Comparison of ENCODE assay signal across 8 cellular contexts in genomic region chr9:120711841-120712538, GRCh38. TPM values are rescaled to one million over a fixed set of nuclear protein-coding genes. Genes with fewer than 3 reads are reported as not detected.
DNase-seq lines count a peak whose midpoint lies in the region; ATAC-seq and TF ChIP-seq lines count a peak whose summit lies in the region.

No MANE protein-coding gene starts in this region.

- H3K27ac Mint-ChIP-seq in activated CD4-positive, alpha-beta T cell treated with anti-CD3 and anti-CD28 coated beads, Interleukin-2, amount 10 ng/mL, durations not matched to agents 24 days and 14 days, result peak overlapping the region; percentile 81
- peak overlapping the region; percentile 90 for H3K27ac Mint-ChIP-seq in activated naive CD4-positive, alpha-beta T cell treated with anti-CD3 and anti-CD28 coated beads, Interleukin-2, amount 10 ng/mL, durations not matched to agents 7 days and 5 days

- no peak for TF ChIP-seq CTCF in GM20000 (IDR thresholded peaks at IDR 0.05; ENCODE audit: extremely low read depth, missing control alignments)

- ATAC-seq in left colon (peak; percentile 13), HG03175 (IDR thresholded peaks at IDR 0.05; ENCODE audit: unreplicated experiment) (no peak)

- H3K36me3 Mint-ChIP-seq in activated CD4-positive, alpha-beta T cell treated with anti-CD3 and anti-CD28 coated beads, Interleukin-2, amount 10 ng/mL, durations not matched to agents 24 days and 14 days (ENCODE audit: low read depth), result no peaks in the 10 kb centered on the region
- peaks cover 3% of the 10 kb centered on the region for H3K36me3 Mint-ChIP-seq in activated naive CD4-positive, alpha-beta T cell treated with anti-CD3 and anti-CD28 coated beads, Interleukin-2, amount 10 ng/mL, durations not matched to agents 7 days and 5 days

- CTCF ChIA-PET in activated naive CD4-positive, alpha-beta T cell treated with anti-CD3 and anti-CD28 coated beads, Interleukin-2, amount 10 ng/mL, durations not matched to agents 7 days and 5 days (lab: Charles Lee), result interaction anchor here (0.7 to 1.4 kb wide), 4 partner anchors 49 to 137 kb away, joined by 3 to 6 read pairs (median 4); no protein-coding TSS in a partner anchor

- H3K9me3 Mint-ChIP-seq in activated CD4-positive, alpha-beta T cell treated with anti-CD3 and anti-CD28 coated beads, Interleukin-2, amount 10 ng/mL, durations not matched to agents 24 days and 14 days, result no peaks in the 10 kb centered on the region
- H3K9me3 Mint-ChIP-seq in activated naive CD4-positive, alpha-beta T cell treated with anti-CD3 and anti-CD28 coated beads, Interleukin-2, amount 10 ng/mL, durations not matched to agents 7 days and 5 days, result no peaks in the 10 kb centered on the region

- H3K27me3 Mint-ChIP-seq in activated CD4-positive, alpha-beta T cell treated with anti-CD3 and anti-CD28 coated beads, Interleukin-2, amount 10 ng/mL, durations not matched to agents 24 days and 14 days, result no peaks in the 10 kb centered on the region
- H3K27me3 Mint-ChIP-seq in activated naive CD4-positive, alpha-beta T cell treated with anti-CD3 and anti-CD28 coated beads, Interleukin-2, amount 10 ng/mL, durations not matched to agents 7 days and 5 days, result no peaks in the 10 kb centered on the region

- H3K4me3 Mint-ChIP-seq in activated CD4-positive, alpha-beta T cell treated with anti-CD3 and anti-CD28 coated beads, Interleukin-2, amount 10 ng/mL, durations not matched to agents 24 days and 14 days, result peak overlapping the region; percentile 94
- peak overlapping the region; percentile 89 for H3K4me3 Mint-ChIP-seq in activated naive CD4-positive, alpha-beta T cell treated with anti-CD3 and anti-CD28 coated beads, Interleukin-2, amount 10 ng/mL, durations not matched to agents 7 days and 5 days

- peak; percentile 71 for DNase-seq in activated CD4-positive, alpha-beta T cell treated with anti-CD3 and anti-CD28 coated beads, Interleukin-2, amount 10 ng/mL, durations not matched to agents 24 days and 14 days
- no peak for DNase-seq in activated CD4-positive, alpha-beta T cell treated with anti-CD3 and anti-CD28 coated beads for 1 hour
- peak; percentile 28 for DNase-seq in activated naive CD4-positive, alpha-beta T cell treated with anti-CD3 and anti-CD28 coated beads, Interleukin-2, amount 10 ng/mL, durations not matched to agents 7 days and 5 days
- DNase-seq in left colon (peak in 1 of 2 donors; percentile 16), superior temporal gyrus (ENCODE audit: extremely low spot score) (peak; percentile 43), NCI-H2171 treated with DMSO at 0.1 percent for 48 hours (lab: John Stamatoyannopoulos, UW) (no peak), GM20000 (ENCODE audit: low spot score) (no peak)

- intact Hi-C loops in activated CD4-positive, alpha-beta T cell treated with anti-CD3 and anti-CD28 coated beads, Interleukin-2, amount 10 ng/mL, durations not matched to agents 24 days and 14 days (cut with micrococcal nuclease), result loop anchor here (2.0 to 10.0 kb wide), 7 partner anchors 19 to 1383 kb away; partner anchors contain the start of genes CNTRL, FBXW2, RAB14 and TTLL11
- intact Hi-C loops in left colon (cut with DNase I, micrococcal nuclease), result no loop called here

- peaks cover 37% of the 10 kb centered on the region for H3K4me1 Mint-ChIP-seq in activated CD4-positive, alpha-beta T cell treated with anti-CD3 and anti-CD28 coated beads, Interleukin-2, amount 10 ng/mL, durations not matched to agents 24 days and 14 days
- peaks cover 52% of the 10 kb centered on the region for H3K4me1 Mint-ChIP-seq in activated naive CD4-positive, alpha-beta T cell treated with anti-CD3 and anti-CD28 coated beads, Interleukin-2, amount 10 ng/mL, durations not matched to agents 7 days and 5 days

RNA-seq across cellular contexts. Expression of gene MEGF9, which starts 2.3 kb away (rescaled TPM):
- 4.5 and 4.9 TPM in 2 replicates for total RNA-seq in activated CD4-positive, alpha-beta T cell treated with anti-CD3 and anti-CD28 coated beads, Interleukin-2, amount 10 ng/mL, durations not matched to agents 24 days and 14 days
- 10 to 100 TPM in 1 of 2 donors, 1 to 10 TPM in 1; 8.3 to 11.6 TPM for total RNA-seq in left colon

Comparison
In these comparisons a context has a peak if more than half of its experiments do, and no peak if none do; other contexts are left out.
1. DNase-seq: peak in activated CD4-positive, alpha-beta T cell treated with anti-CD3 and anti-CD28 coated beads, Interleukin-2, amount 10 ng/mL, durations not matched to agents 24 days and 14 days (single experiment), activated naive CD4-positive, alpha-beta T cell treated with anti-CD3 and anti-CD28 coated beads, Interleukin-2, amount 10 ng/mL, durations not matched to agents 7 days and 5 days (single experiment) and superior temporal gyrus (single experiment); none in activated CD4-positive, alpha-beta T cell treated with anti-CD3 and anti-CD28 coated beads for 1 hour (single experiment), NCI-H2171 treated with DMSO at 0.1 percent for 48 hours (single experiment) and GM20000 (single experiment).